In the genomic region with DNA sequence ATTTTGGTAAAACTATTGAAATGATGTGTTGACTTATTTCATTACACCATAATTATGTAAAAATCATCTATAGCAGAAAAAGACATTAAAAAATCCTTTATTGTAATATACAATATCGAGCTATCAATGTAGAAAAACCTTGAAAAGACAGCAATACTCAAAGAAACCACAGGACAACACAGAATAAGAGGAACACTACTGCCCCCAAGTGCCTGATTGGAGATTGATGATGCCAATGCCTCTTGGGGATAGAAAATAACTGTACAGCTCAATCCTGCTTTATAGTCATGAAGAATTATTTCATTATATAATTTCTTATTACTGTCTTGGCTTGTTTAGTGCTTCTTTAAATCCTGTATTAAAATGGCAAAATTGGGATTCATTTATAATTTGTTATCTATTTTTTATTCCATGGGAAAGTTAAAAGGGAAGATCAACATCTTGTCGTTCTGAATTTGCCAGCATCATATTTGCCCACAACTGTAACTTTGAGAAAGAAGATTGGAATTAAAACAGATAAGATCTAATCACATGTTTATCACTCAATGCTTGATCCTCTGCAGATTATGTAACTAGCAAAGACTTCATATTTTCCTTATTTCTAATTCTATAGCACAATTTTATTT, we compare ENCODE assay signal across 9 cellular contexts.
DNase-seq lines count a peak whose midpoint lies in the region; ATAC-seq and TF ChIP-seq lines count a peak whose summit lies in the region.
"Had no signal": no experiment of that assay in that cellular context is flagged by ENCODE, and none has a peak within 500 bp of the region (broad histone marks: within the 10 kb centered on the region; RNA-seq: fewer than 3 reads in every experiment).

No MANE protein-coding gene starts in this region.

- H3K4me3 ChIP-seq in left ventricle myocardium inferior (no peak overlapping the region), heart left ventricle (no peak overlapping the region), SK-N-MC (no peak overlapping the region)
- H3K4me3 ChIP-seq: BLaER1 treated with 17β-estradiol and CSF1 and Interleukin-3, amounts not matched to agents 10 nM and 100 nM had no signal

- no peak overlapping the region for H3K27ac ChIP-seq in left ventricle myocardium inferior (replicated peaks)
- H3K27ac ChIP-seq in heart left ventricle = no peak overlapping the region
- H3K27ac ChIP-seq in SK-N-MC = no peak overlapping the region
- H3K27ac ChIP-seq: BLaER1 treated with 17β-estradiol and CSF1 and Interleukin-3, amounts not matched to agents 10 nM and 100 nM had no signal

- H3K27ac Mint-ChIP-seq in CD14-positive monocyte = no peak overlapping the region

- H3K36me3 ChIP-seq in left ventricle myocardium inferior (no peaks in the 10 kb centered on the region), heart left ventricle (no peaks in the 10 kb centered on the region), SK-N-MC (ENCODE audit: insufficient read depth, low read length) (no peaks in the 10 kb centered on the region)
- H3K36me3 ChIP-seq: BLaER1 treated with 17β-estradiol and CSF1 and Interleukin-3, amounts not matched to agents 10 nM and 100 nM had no signal

- H3K9me3 Mint-ChIP-seq in CD14-positive monocyte = peaks cover 0 to 1% (median 0%) of the 10 kb centered on the region in 7 donors

- no peaks in the 10 kb centered on the region for H3K4me1 Mint-ChIP-seq in CD14-positive monocyte

- H3K27me3 Mint-ChIP-seq in CD14-positive monocyte (ENCODE audit: low read depth in 3 of 3) = no peaks in the 10 kb centered on the region

- H3K4me3 Mint-ChIP-seq in CD14-positive monocyte = no peak overlapping the region

- H3K9me3 ChIP-seq in left ventricle myocardium inferior (replicated peaks) (peaks cover 17% of the 10 kb centered on the region), heart left ventricle (peaks cover 0 to 3% (median 0%) of the 10 kb centered on the region in 12 donors), SK-N-MC (ENCODE audit: low read depth, low read length) (no peaks in the 10 kb centered on the region)
- H3K9me3 ChIP-seq: BLaER1 treated with 17β-estradiol and CSF1 and Interleukin-3, amounts not matched to agents 10 nM and 100 nM had no signal

- intact Hi-C loops in left ventricle myocardium inferior (cut with micrococcal nuclease) = no loop called here
- intact Hi-C loops in heart left ventricle (cut with DNase I) = no loop called here
- intact Hi-C loops in CD14-positive monocyte (cut with micrococcal nuclease) = no loop called here

- H3K4me1 ChIP-seq in left ventricle myocardium inferior (no peaks in the 10 kb centered on the region), heart left ventricle (no peaks in the 10 kb centered on the region)
- H3K4me1 ChIP-seq: BLaER1 treated with 17β-estradiol and CSF1 and Interleukin-3, amounts not matched to agents 10 nM and 100 nM had no signal

- ATAC-seq in heart left ventricle (no peak), HG02973 (IDR thresholded peaks at IDR 0.05; ENCODE audit: unreplicated experiment) (no peak), HG03457 (IDR thresholded peaks at IDR 0.05; ENCODE audit: unreplicated experiment) (no peak)

- H3K9ac ChIP-seq in SK-N-MC (ENCODE audit: insufficient read length) = no peak overlapping the region
- H3K9ac ChIP-seq: BLaER1 treated with 17β-estradiol and CSF1 and Interleukin-3, amounts not matched to agents 10 nM and 100 nM had no signal

- no peak for TF ChIP-seq POLR2A in heart left ventricle (IDR thresholded peaks at IDR 0.05)

- WGBS in heart left ventricle, 4 donors = 37 to 59% (median 53%) methylated on average over 2 of the region's 2 CpGs

- no peaks in the 10 kb centered on the region for H3K36me3 Mint-ChIP-seq in CD14-positive monocyte

- H3K27me3 ChIP-seq in left ventricle myocardium inferior (ENCODE audit: low read depth) (no peaks in the 10 kb centered on the region), heart left ventricle (no peaks in the 10 kb centered on the region)
- H3K27me3 ChIP-seq: BLaER1 treated with 17β-estradiol and CSF1 and Interleukin-3, amounts not matched to agents 10 nM and 100 nM had no signal

- no peak for DNase-seq in left ventricle myocardium inferior
- no peak for DNase-seq in heart left ventricle
- DNase-seq in NCI-H1417 (lab: John Stamatoyannopoulos, UW) = peak; percentile 21 to 84 (median 54)
- DNase-seq in SK-N-MC (ENCODE audit: low read depth, low spot score) = peak; percentile 34
- peak; percentile 2 for DNase-seq in iPS DF 4.7 (ENCODE audit: extremely low read depth, low spot score)
- no peak for DNase-seq in CD14-positive monocyte (ENCODE audit: low spot score)

- TF ChIP-seq CTCF in left ventricle myocardium inferior (IDR thresholded peaks at IDR 0.05; ENCODE audit: borderline replicate concordance) = peak; percentile 15
- TF ChIP-seq CTCF in heart left ventricle (IDR thresholded peaks at IDR 0.05) = peak in 2 of 12 donors; percentile 11 to 15
- TF ChIP-seq CTCF in CD14-positive monocyte (IDR thresholded peaks at IDR 0.05) = no peak

Comparison
In these comparisons a context has a peak if more than half of its experiments do, and no peak if none do; other contexts are left out.
1. DNase-seq: peak in NCI-H1417 (3 of 3), SK-N-MC (single experiment) and iPS DF 4.7 (single experiment); none in left ventricle myocardium inferior (single experiment), heart left ventricle (0 of 5) and CD14-positive monocyte (single experiment).